19 cellular contexts compared by ENCODE assay signal in the genomic region with DNA sequence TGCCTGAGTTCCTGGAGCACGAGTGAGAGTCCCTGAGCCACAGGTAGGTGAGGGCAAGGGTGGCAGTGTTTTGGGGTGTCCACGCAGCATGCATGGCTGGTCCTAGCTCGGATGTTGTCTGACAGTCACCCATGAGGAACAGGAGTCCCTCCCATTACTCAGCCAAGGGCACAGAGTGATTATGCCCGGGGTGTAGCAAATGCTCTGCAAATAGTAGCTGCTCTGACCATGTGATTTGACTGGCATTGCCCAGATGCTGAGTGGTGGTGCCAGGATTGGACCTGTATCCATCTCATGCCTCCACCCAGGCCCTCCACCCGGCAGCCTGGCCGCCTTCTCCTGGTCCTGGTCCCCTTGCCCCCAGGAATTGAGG.
"Had no signal": no experiment of that assay in that cellular context is flagged by ENCODE, and none has a peak within 500 bp of the region (broad histone marks: within the 10 kb centered on the region; RNA-seq: fewer than 3 reads in every experiment).

No MANE protein-coding gene starts in this region.

- H3K4me3 Mint-ChIP-seq: activated CD4-positive, alpha-beta memory T cell treated with anti-CD3 and anti-CD28 coated beads for 36 hours; activated CD4-positive, alpha-beta T cell treated with anti-CD3 and anti-CD28 coated beads for 36 hours; activated CD8-positive, alpha-beta memory T cell treated with anti-CD3 and anti-CD28 coated beads, Interleukin-2, amount 10 ng/mL, durations not matched to agents 7 days and 5 days; activated naive CD4-positive, alpha-beta T cell treated with anti-CD3 and anti-CD28 coated beads for 36 hours; naive thymus-derived CD8-positive, alpha-beta T cell; T-helper 1 cell treated with Interleukin-12 subunit alpha and Interleukin-12 subunit beta and Interleukin-4 antibody, amounts not matched to agents 30 μg/mL and 1 μg/mL, for 36 hours had no signal

- H3K27ac Mint-ChIP-seq: activated CD4-positive, alpha-beta memory T cell treated with anti-CD3 and anti-CD28 coated beads for 36 hours; activated CD8-positive, alpha-beta memory T cell treated with anti-CD3 and anti-CD28 coated beads, Interleukin-2, amount 10 ng/mL, durations not matched to agents 7 days and 5 days; activated naive CD4-positive, alpha-beta T cell treated with anti-CD3 and anti-CD28 coated beads for 36 hours; activated T-helper 2 cell treated with anti-CD3 and anti-CD28 coated beads, Interferon-gamma antibody, Interleukin-2, Interleukin-4, amounts not matched to agents 10 μg/mL and 5 μg/mL and 100 μg/mL, durations not matched to agents 14 hours and 24 hours and 36 hours; T-helper 1 cell treated with Interleukin-12 subunit alpha and Interleukin-12 subunit beta and Interleukin-4 antibody, amounts not matched to agents 30 μg/mL and 1 μg/mL, for 36 hours had no signal

- DNase-seq: activated CD4-positive, alpha-beta memory T cell treated with anti-CD3 and anti-CD28 coated beads for 36 hours; activated CD4-positive, alpha-beta T cell treated with anti-CD3 and anti-CD28 coated beads for 36 hours; activated CD8-positive, alpha-beta memory T cell treated with anti-CD3 and anti-CD28 coated beads, Interleukin-2, amount 10 ng/mL, durations not matched to agents 7 days and 5 days; activated naive CD4-positive, alpha-beta T cell treated with anti-CD3 and anti-CD28 coated beads for 36 hours; activated T-cell treated with anti-CD3 and anti-CD28 coated beads, Interleukin-2, amount 50 U/mL, for 1 hour; foreskin melanocyte; left colon; mucosa of descending colon; naive thymus-derived CD8-positive, alpha-beta T cell; stimulated activated CD4-positive, alpha-beta T cell treated with anti-CD3 and anti-CD28 coated beads, Interleukin-4, amount 100 ng/mL, for 24 hours; stimulated activated CD8-positive, alpha-beta memory T cell treated with anti-CD3 and anti-CD28 coated beads, Interleukin-4, amount 100 ng/mL, for 48 hours; transverse colon; WERI-Rb-1 had no signal

- H3K27ac ChIP-seq: epithelial cell of prostate, neutrophil, parathyroid adenoma, skin epidermis, transverse colon, WERI-Rb-1 had no signal

- ATAC-seq: activated CD4-positive, alpha-beta T cell treated with anti-CD3 and anti-CD28 coated beads for 36 hours; activated CD8-positive, alpha-beta memory T cell treated with anti-CD3 and anti-CD28 coated beads, Interleukin-2, amount 10 ng/mL, durations not matched to agents 7 days and 5 days; left colon; mucosa of descending colon; naive thymus-derived CD8-positive, alpha-beta T cell had no signal

- H3K4me3 ChIP-seq: mucosa of descending colon, skin epidermis, transverse colon had no signal

- H3K27me3 Mint-ChIP-seq: activated CD4-positive, alpha-beta memory T cell treated with anti-CD3 and anti-CD28 coated beads for 36 hours; activated CD4-positive, alpha-beta T cell treated with anti-CD3 and anti-CD28 coated beads for 36 hours; activated CD8-positive, alpha-beta memory T cell treated with anti-CD3 and anti-CD28 coated beads, Interleukin-2, amount 10 ng/mL, durations not matched to agents 7 days and 5 days; naive thymus-derived CD8-positive, alpha-beta T cell had no signal

- H3K9me3 ChIP-seq: neutrophil had no signal

- H3K36me3 ChIP-seq: neutrophil, transverse colon, WERI-Rb-1 had no signal

- H3K27me3 ChIP-seq: neutrophil, transverse colon had no signal
